Comparison of ENCODE assay signal across 8 cellular contexts in the genomic region with DNA sequence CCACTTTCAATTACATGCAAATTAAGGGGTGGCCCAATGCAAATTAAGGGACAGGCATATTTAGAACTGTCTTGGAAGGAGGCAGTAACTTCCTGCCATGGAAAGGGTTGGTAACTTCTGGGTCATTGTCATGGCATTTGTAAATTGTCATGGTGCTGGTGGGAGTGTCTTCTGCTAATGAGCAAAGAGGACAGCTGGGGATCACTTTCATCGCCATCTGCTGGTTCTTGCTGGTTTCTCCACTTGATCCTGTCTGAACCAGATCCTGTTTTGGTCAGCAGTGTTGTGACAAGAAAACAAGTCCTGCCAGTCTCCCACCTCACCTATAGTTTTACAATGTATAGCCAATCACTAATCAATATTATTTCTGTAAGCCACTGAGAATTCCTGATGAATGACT. TPM values are rescaled to one million over a fixed set of nuclear protein-coding genes. Genes with fewer than 3 reads are reported as not detected.
A peak's percentile ranks its signal among the peaks of the same experiment; 100 is the strongest.
DNase-seq lines count a peak whose midpoint lies in the region; ATAC-seq and TF ChIP-seq lines count a peak whose summit lies in the region.

No MANE protein-coding gene starts in this region.

- H3K36me3 ChIP-seq in BE2C = no peaks in the 10 kb centered on the region

- ATAC-seq in GM18520 (IDR thresholded peaks at IDR 0.05; ENCODE audit: unreplicated experiment) (peak; percentile 71), HG03139 (IDR thresholded peaks at IDR 0.05; ENCODE audit: unreplicated experiment) (peak; percentile 84)

- DNase-seq in BE2C (peak; percentile 31), OCI-M2 (lab: John Stamatoyannopoulos, UW; ENCODE audit: unreplicated experiment) (peak; percentile 3), foreskin melanocyte (peak; percentile 32), DMS79 treated with DMSO at 0.1 percent for 48 hours (lab: John Stamatoyannopoulos, UW) (no peak), kidney glomerular epithelial cell (lab: John Stamatoyannopoulos, UW) (no peak)
- no peak for DNase-seq in effector CD8-positive, alpha-beta T cell (lab: John Stamatoyannopoulos, UW)

- H3K9me3 ChIP-seq in BE2C = peaks cover 2% of the 10 kb centered on the region

- H3K4me3 ChIP-seq in BE2C (ENCODE audit: low read depth, low read length) = no peak overlapping the region

- H3K27me3 ChIP-seq in BE2C = no peaks in the 10 kb centered on the region; the same call in 1 of the 2 replicates

- peak; percentile 62 for TF ChIP-seq CTCF in BE2C (IDR thresholded peaks at IDR 0.05; ENCODE audit: low read depth, low read length)

- H3K4me1 ChIP-seq in BE2C = no peaks in the 10 kb centered on the region

RNA-seq across cellular contexts. Expression of gene UGT3A2, which starts 23.4 kb away (rescaled TPM):
- not detected for polyA plus RNA-seq in BE2C (2012; ENCODE audit: insufficient read depth, insufficient read length, low read depth)

Comparison
In these comparisons a context has a peak if more than half of its experiments do, and no peak if none do; other contexts are left out.
1. DNase-seq: peak in BE2C (single experiment), OCI-M2 (single experiment) and foreskin melanocyte (single experiment); none in DMS79 treated with DMSO at 0.1 percent for 48 hours (single experiment), kidney glomerular epithelial cell (single experiment) and effector CD8-positive, alpha-beta T cell (single experiment).